ENCODE assay signal across 8 cellular contexts in the genomic region with DNA sequence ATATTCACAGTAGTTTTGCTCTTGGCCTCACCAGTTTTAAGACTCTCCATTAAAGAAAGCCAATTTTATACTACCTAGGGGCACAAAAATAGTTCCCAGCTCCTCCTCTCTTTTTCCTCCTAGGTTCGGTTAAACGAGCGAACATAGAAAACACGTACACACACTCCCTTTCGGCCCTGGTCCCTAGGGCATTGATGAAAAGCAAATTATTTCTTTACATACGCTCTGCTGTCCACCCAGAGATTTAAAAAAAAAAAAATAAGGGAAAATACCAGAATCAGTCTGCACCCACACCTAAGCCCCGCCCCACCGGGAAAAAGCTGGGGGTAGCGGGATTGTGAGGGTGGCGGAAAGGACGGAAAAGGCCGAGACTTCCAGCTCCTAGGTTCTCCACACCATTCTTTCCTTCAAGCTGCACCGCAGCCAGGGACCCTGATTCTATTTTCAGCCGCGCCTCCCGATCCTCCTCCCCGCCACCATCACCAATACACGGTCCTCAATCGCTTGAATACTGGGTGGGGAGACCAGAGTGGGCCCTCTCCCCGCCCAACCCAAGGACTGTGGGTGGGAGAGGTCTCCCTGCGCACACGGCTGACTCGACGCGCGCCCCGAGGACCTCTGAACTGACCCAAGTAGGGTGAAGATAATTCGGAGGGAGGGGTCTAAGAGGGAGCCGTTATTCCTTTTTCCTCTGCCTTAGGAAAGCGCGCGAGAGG. TPM values are rescaled to one million over a fixed set of nuclear protein-coding genes. Genes with fewer than 3 reads are reported as not detected.
DNase-seq lines count a peak whose midpoint lies in the region; ATAC-seq and TF ChIP-seq lines count a peak whose summit lies in the region.

No MANE protein-coding gene starts in this region.

- ATAC-seq in GM21367 (IDR thresholded peaks at IDR 0.05; ENCODE audit: unreplicated experiment): peak; percentile 1
- ATAC-seq in natural killer cell treated with Interleukin-12 subunit alpha and Interleukin-12 subunit beta and Interleukin-15 and Interleukin-18, amount 100 ng/mL, for 72 hours: peak in 1 of 2 donors; percentile 2

- no peaks in the 10 kb centered on the region for H3K36me3 Mint-ChIP-seq in natural killer cell treated with Interleukin-12 subunit alpha and Interleukin-12 subunit beta and Interleukin-15 and Interleukin-18, amount 100 ng/mL, for 72 hours

- H3K9me3 ChIP-seq in KOPT-K1 (ENCODE audit: insufficient read depth, low read length, poor library complexity, severe bottlenecking): no peaks in the 10 kb centered on the region
- H3K9me3 ChIP-seq in esophagus squamous epithelium: no peaks in the 10 kb centered on the region

- no peaks in the 10 kb centered on the region for H3K27me3 Mint-ChIP-seq in natural killer cell treated with Interleukin-12 subunit alpha and Interleukin-12 subunit beta and Interleukin-15 and Interleukin-18, amount 100 ng/mL, for 72 hours

- H3K9me3 Mint-ChIP-seq in natural killer cell treated with Interleukin-12 subunit alpha and Interleukin-12 subunit beta and Interleukin-15 and Interleukin-18, amount 100 ng/mL, for 72 hours: no peaks in the 10 kb centered on the region

- no peaks in the 10 kb centered on the region for H3K27me3 ChIP-seq in esophagus squamous epithelium

- no peak for TF ChIP-seq POLR2A in esophagus squamous epithelium (IDR thresholded peaks at IDR 0.05)

- H3K27ac ChIP-seq in KOPT-K1 (ENCODE audit: low read depth, low read length, poor library complexity, severe bottlenecking): peak overlapping the region; percentile 91
- H3K27ac ChIP-seq in esophagus squamous epithelium: peak overlapping the region; percentile 90 to 97 (median 94)

- peaks cover 0 to 30% (median 8%) of the 10 kb centered on the region in 3 donors for H3K4me1 ChIP-seq in esophagus squamous epithelium

- H3K4me3 Mint-ChIP-seq in natural killer cell treated with Interleukin-12 subunit alpha and Interleukin-12 subunit beta and Interleukin-15 and Interleukin-18, amount 100 ng/mL, for 72 hours: peak overlapping the region; percentile 92

- DNase-seq in DMS 273 treated with DMSO at 0.1 percent for 48 hours (lab: John Stamatoyannopoulos, UW): peak; percentile 22
- peak; percentile 72 for DNase-seq in UCSD-AML1 (lab: John Stamatoyannopoulos, UW; ENCODE audit: unreplicated experiment)
- DNase-seq in esophagus squamous epithelium (lab: John Stamatoyannopoulos, UW): peak; percentile 1
- DNase-seq in natural killer cell treated with Interleukin-12 subunit alpha and Interleukin-12 subunit beta and Interleukin-15 and Interleukin-18, amount 100 ng/mL, for 72 hours (ENCODE audit: low spot score): no peak
- no peak for DNase-seq in epidermal melanocyte (ENCODE audit: insufficient read length, low spot score)
- no peak for DNase-seq in globus pallidus (ENCODE audit: low spot score)

- peak overlapping the region; percentile 77 to 89 (median 79) for H3K4me3 ChIP-seq in esophagus squamous epithelium

- TF ChIP-seq CTCF in esophagus squamous epithelium (IDR thresholded peaks at IDR 0.05): no peak

- H3K4me1 Mint-ChIP-seq in natural killer cell treated with Interleukin-12 subunit alpha and Interleukin-12 subunit beta and Interleukin-15 and Interleukin-18, amount 100 ng/mL, for 72 hours (ENCODE audit: low read depth in 2 of 2): peaks cover 16 to 26% of the 10 kb centered on the region in 2 donors

- 0 to 1% methylated on average over 12 to 18 of the region's 32 CpGs for WGBS in esophagus squamous epithelium, 2 donors

- H3K36me3 ChIP-seq in KOPT-K1 (ENCODE audit: insufficient read depth, low read length): peaks cover 6% of the 10 kb centered on the region
- H3K36me3 ChIP-seq in esophagus squamous epithelium: peaks cover 0 to under 1% (median 0%) of the 10 kb centered on the region in 3 donors

- H3K27ac Mint-ChIP-seq in natural killer cell treated with Interleukin-12 subunit alpha and Interleukin-12 subunit beta and Interleukin-15 and Interleukin-18, amount 100 ng/mL, for 72 hours: peak overlapping the region; percentile 93

- intact Hi-C loops in esophagus squamous epithelium (cut with DNase I): no loop called here

RNA-seq across cellular contexts. Expression of a gene that starts 0.8 kb away (rescaled TPM):
- 10 to 100 TPM in 3 of 4 donors, 1 to 10 TPM in 1; 9.9 to 40.1 (median 18.0) TPM for total RNA-seq in esophagus squamous epithelium
- total RNA-seq in natural killer cell treated with Interleukin-12 subunit alpha and Interleukin-12 subunit beta and Interleukin-15 and Interleukin-18, amount 100 ng/mL, for 72 hours: 10 to 100 TPM; 62.8 to 74.3 TPM

RNA-seq across cellular contexts. Expression of a gene that starts 14.3 kb away (rescaled TPM):
- 100 to 1,000 TPM; 145 to 385 (median 276) TPM for total RNA-seq in esophagus squamous epithelium
- total RNA-seq in natural killer cell treated with Interleukin-12 subunit alpha and Interleukin-12 subunit beta and Interleukin-15 and Interleukin-18, amount 100 ng/mL, for 72 hours: 100 to 1,000 TPM; 226 to 254 TPM

Comparison
In these comparisons a context has a peak if more than half of its experiments do, and no peak if none do; other contexts are left out.
1. DNase-seq: peak in DMS 273 treated with DMSO at 0.1 percent for 48 hours (single experiment), UCSD-AML1 (single experiment) and esophagus squamous epithelium (single experiment); none in natural killer cell treated with Interleukin-12 subunit alpha and Interleukin-12 subunit beta and Interleukin-15 and Interleukin-18, amount 100 ng/mL, for 72 hours (single experiment), epidermal melanocyte (single experiment) and globus pallidus (single experiment).